ENCODE assay signal across 1 cellular context in the genomic region with DNA sequence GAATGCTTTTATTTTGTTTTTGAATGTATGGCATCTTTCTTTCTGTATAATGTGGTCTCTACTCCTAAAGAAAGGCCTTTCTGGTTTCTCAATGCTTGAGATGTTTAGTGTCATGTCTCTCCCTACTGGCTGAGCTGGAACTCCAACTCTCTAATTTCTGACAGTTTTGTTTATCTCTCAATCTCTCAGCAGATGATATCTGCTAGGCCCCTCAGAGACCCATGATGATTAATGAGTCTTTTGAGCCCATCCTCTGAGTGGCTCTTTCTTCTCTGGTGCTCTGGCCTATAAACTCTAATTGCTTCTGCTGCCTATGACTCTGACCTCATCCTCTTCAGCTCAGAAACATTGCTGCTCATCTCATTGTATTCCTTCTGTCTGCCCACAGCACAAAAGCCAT.
TF ChIP-seq lines count a peak whose summit lies in the region.

No MANE protein-coding gene starts in this region.

TF ChIP-seq in GM23338, 12 proteins besides CTCF, POLR2A, EP300 and RAD21 (continued from another document):
- TF ChIP-seq, protein P1, sequence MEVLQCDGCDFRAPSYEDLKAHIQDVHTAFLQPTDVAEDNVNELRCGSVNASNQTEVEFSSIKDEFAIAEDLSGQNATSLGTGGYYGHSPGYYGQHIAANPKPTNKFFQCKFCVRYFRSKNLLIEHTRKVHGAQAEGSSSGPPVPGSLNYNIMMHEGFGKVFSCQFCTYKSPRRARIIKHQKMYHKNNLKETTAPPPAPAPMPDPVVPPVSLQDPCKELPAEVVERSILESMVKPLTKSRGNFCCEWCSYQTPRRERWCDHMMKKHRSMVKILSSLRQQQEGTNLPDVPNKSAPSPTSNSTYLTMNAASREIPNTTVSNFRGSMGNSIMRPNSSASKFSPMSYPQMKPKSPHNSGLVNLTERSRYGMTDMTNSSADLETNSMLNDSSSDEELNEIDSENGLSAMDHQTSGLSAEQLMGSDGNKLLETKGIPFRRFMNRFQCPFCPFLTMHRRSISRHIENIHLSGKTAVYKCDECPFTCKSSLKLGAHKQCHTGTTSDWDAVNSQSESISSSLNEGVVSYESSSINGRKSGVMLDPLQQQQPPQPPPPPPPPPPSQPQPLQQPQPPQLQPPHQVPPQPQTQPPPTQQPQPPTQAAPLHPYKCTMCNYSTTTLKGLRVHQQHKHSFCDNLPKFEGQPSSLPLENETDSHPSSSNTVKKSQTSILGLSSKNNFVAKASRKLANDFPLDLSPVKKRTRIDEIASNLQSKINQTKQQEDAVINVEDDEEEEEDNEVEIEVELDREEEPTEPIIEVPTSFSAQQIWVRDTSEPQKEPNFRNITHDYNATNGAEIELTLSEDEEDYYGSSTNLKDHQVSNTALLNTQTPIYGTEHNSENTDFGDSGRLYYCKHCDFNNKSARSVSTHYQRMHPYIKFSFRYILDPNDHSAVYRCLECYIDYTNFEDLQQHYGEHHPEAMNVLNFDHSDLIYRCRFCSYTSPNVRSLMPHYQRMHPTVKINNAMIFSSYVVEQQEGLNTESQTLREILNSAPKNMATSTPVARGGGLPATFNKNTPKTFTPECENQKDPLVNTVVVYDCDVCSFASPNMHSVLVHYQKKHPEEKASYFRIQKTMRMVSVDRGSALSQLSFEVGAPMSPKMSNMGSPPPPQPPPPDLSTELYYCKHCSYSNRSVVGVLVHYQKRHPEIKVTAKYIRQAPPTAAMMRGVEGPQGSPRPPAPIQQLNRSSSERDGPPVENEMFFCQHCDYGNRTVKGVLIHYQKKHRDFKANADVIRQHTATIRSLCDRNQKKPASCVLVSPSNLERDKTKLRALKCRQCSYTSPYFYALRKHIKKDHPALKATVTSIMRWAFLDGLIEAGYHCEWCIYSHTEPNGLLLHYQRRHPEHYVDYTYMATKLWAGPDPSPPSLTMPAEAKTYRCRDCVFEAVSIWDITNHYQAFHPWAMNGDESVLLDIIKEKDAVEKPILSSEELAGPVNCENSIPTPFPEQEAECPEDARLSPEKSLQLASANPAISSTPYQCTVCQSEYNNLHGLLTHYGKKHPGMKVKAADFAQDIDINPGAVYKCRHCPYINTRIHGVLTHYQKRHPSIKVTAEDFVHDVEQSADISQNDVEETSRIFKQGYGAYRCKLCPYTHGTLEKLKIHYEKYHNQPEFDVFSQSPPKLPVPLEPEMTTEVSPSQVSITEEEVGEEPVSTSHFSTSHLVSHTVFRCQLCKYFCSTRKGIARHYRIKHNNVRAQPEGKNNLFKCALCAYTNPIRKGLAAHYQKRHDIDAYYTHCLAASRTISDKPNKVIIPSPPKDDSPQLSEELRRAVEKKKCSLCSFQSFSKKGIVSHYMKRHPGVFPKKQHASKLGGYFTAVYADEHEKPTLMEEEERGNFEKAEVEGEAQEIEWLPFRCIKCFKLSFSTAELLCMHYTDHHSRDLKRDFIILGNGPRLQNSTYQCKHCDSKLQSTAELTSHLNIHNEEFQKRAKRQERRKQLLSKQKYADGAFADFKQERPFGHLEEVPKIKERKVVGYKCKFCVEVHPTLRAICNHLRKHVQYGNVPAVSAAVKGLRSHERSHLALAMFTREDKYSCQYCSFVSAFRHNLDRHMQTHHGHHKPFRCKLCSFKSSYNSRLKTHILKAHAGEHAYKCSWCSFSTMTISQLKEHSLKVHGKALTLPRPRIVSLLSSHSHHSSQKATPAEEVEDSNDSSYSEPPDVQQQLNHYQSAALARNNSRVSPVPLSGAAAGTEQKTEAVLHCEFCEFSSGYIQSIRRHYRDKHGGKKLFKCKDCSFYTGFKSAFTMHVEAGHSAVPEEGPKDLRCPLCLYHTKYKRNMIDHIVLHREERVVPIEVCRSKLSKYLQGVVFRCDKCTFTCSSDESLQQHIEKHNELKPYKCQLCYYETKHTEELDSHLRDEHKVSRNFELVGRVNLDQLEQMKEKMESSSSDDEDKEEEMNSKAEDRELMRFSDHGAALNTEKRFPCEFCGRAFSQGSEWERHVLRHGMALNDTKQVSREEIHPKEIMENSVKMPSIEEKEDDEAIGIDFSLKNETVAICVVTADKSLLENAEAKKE (CRISPR knock-in tag; IDR thresholded peaks at IDR 0.05): no peak
